Comparison of ENCODE assay signal across 8 cellular contexts in genomic region chr17:7306911-7307685, GRCh38. TPM values are rescaled to one million over a fixed set of nuclear protein-coding genes. Genes with fewer than 3 reads are reported as not detected.
DNase-seq lines count a peak whose midpoint lies in the region; ATAC-seq, FAIRE-seq and TF ChIP-seq lines count a peak whose summit lies in the region.

EIF5A (plus strand) TSS chr17:7307628; CDS start chr17:7309636, 2,008 bp downstream.

- peak; percentile 95 for DNase-seq in GM12892 (ENCODE audit: insufficient read length)
- peak; percentile 99 for DNase-seq in NCI-H146 treated with DMSO at 0.1 percent for 48 hours (lab: John Stamatoyannopoulos, UW; ENCODE audit: unreplicated experiment)
- DNase-seq in amniotic epithelial cell (ENCODE audit: low read depth) = peak; percentile 99
- DNase-seq in heart left ventricle = peak; percentile 100
- peak; percentile 99 to 100 (median 99) for DNase-seq in posterior cingulate gyrus
- peak; percentile 98 for DNase-seq in upper lobe of left lung

- WGBS in heart left ventricle, 4 donors = 0 to 1% (median 0%) methylated on average over 63 to 64 of the region's 64 CpGs
- 0% methylated on average over 63 to 64 of the region's 64 CpGs for WGBS in upper lobe of left lung, 2 donors

- H3K4me1 ChIP-seq in heart left ventricle (peaks cover 4 to 39% (median 28%) of the 10 kb centered on the region in 12 donors), upper lobe of left lung (peaks cover 17 to 32% (median 20%) of the 10 kb centered on the region in 4 donors)

- H3K36me3 ChIP-seq in heart left ventricle (peaks cover 0 to 30% (median 26%) of the 10 kb centered on the region in 9 donors), upper lobe of left lung (peaks cover 9 to 26% (median 22%) of the 10 kb centered on the region in 4 donors)

- H3K9me3 ChIP-seq in heart left ventricle (no peaks in the 10 kb centered on the region), upper lobe of left lung (no peaks in the 10 kb centered on the region)

- H3K27me3 ChIP-seq in heart left ventricle (no peaks in the 10 kb centered on the region), upper lobe of left lung (no peaks in the 10 kb centered on the region)

- peak within 1 kb of the TSS; percentile 85 to 100 (median 97) for H3K27ac ChIP-seq in heart left ventricle
- peak within 1 kb of the TSS; percentile 97 to 100 (median 98) for H3K27ac ChIP-seq in upper lobe of left lung

- peak; percentile 85 for TF ChIP-seq POLR2A in GM12892 (IDR thresholded peaks at IDR 0.05; ENCODE audit: low read depth, low read length)
- TF ChIP-seq POLR2A in heart left ventricle (IDR thresholded peaks at IDR 0.05) = peak in 1 of 2 donors; percentile 78
- TF ChIP-seq POLR2A in upper lobe of left lung (IDR thresholded peaks at IDR 0.05) = peak in 3 of 4 donors; percentile 57 to 92 (median 85)

- ATAC-seq in HG02852 (IDR thresholded peaks at IDR 0.05; ENCODE audit: unreplicated experiment) (peak; percentile 62), heart left ventricle (peak; percentile 91 to 97 (median 95)), upper lobe of left lung (ENCODE audit: low FRiP score in 2 of 2) (peak; percentile 94 to 97)

- intact Hi-C loops in T-helper 1 cell treated with Interleukin-12 subunit alpha and Interleukin-12 subunit beta and Interleukin-4 antibody, amounts not matched to agents 30 ng/mL and 1 ng/mL, for 36 hours (cut with micrococcal nuclease) = loop anchor here (1.0 to 10.0 kb wide), 22 partner anchors 8 to 1820 kb away; partner anchors contain the start of genes ATP1B2, DERL2, DVL2 and ELP5
- intact Hi-C loops in heart left ventricle (cut with DNase I) = loop anchor here in 5 of 10 donors (1.0 to 5.0 kb wide), 6 partner anchors 54 to 380 kb away; partner anchors contain the start of genes ELP5 (in 3 of the 5), ACADVL (in 1 of the 5), CTDNEP1 (in 1 of the 5) and DLG4 (in 1 of the 5)
- intact Hi-C loops in posterior cingulate gyrus (cut with DNase I) = loop anchor here (2.0 kb wide), 2 partner anchors 22 to 54 kb away; partner anchors contain the start of genes ELP5 and NEURL4

- peak within 1 kb of the TSS; percentile 69 to 98 (median 92) for H3K4me3 ChIP-seq in heart left ventricle
- H3K4me3 ChIP-seq in upper lobe of left lung = peak within 1 kb of the TSS; percentile 90 to 100 (median 99)

- no peak for TF ChIP-seq CTCF in heart left ventricle (IDR thresholded peaks at IDR 0.05)
- TF ChIP-seq CTCF in upper lobe of left lung (IDR thresholded peaks at IDR 0.05) = peak in 1 of 6 experiments; percentile 8

- TF ChIP-seq EP300 in upper lobe of left lung (IDR thresholded peaks at IDR 0.05) = no peak

- peak; percentile 99 for FAIRE-seq in GM12892 (lab: Jason Lieb, UNC)

RNA-seq across cellular contexts. Expression of gene EIF5A, which starts in this region (rescaled TPM):
- 765 TPM for polyA plus RNA-seq in GM12892 (2012; ENCODE audit: missing spikeins)
- 697 and 698 TPM in 2 replicates for total RNA-seq in T-helper 1 cell treated with Interleukin-12 subunit alpha and Interleukin-12 subunit beta and Interleukin-4 antibody, amounts not matched to agents 30 ng/mL and 1 ng/mL, for 36 hours
- total RNA-seq in heart left ventricle (100 to 1,000 TPM; 120 to 500 (median 257) TPM), upper lobe of left lung (100 to 1,000 TPM in 5 of 6 donors, 10 to 100 TPM in 1; 84.9 to 303 (median 207) TPM)
- 100 to 1,000 TPM; 403 to 934 TPM for polyA plus RNA-seq in heart left ventricle

Comparison
In these comparisons a context has a peak if more than half of its experiments do, and no peak if none do; other contexts are left out.
1. Peak in every context shown above with its lines: DNase-seq, ATAC-seq, H3K4me3 ChIP-seq and H3K27ac ChIP-seq.